26 cellular contexts compared by ENCODE assay signal in genomic region chr11:12523180-12523924, GRCh38.
DNase-seq lines count a peak whose midpoint lies in the region; ATAC-seq and TF ChIP-seq lines count a peak whose summit lies in the region.
"Had no signal": no experiment of that assay in that cellular context is flagged by ENCODE, and none has a peak within 500 bp of the region (broad histone marks: within the 10 kb centered on the region; RNA-seq: fewer than 3 reads in every experiment).

No MANE protein-coding gene starts in this region.

- H3K27ac Mint-ChIP-seq in stimulated activated memory B cell treated with anti-CD40 and anti-IgM and Interleukin-4, amounts not matched to agents 10 μg/mL and 1 μg/mL and 100 μg/mL, for 72 hours = no peak overlapping the region
- H3K27ac Mint-ChIP-seq: activated CD4-positive, alpha-beta memory T cell treated with anti-CD3 and anti-CD28 coated beads for 36 hours; CD8-positive, alpha-beta memory T cell; HFFc6; stimulated activated naive CD8-positive, alpha-beta T cell treated with anti-CD3 and anti-CD28 coated beads, Interleukin-15, amount 100 ng/mL, for 72 hours had no signal

- H3K9me3 Mint-ChIP-seq in stimulated activated memory B cell treated with anti-CD40 and anti-IgM and Interleukin-4, amounts not matched to agents 10 μg/mL and 1 μg/mL and 100 μg/mL, for 72 hours = no peaks in the 10 kb centered on the region
- H3K9me3 Mint-ChIP-seq: activated CD4-positive, alpha-beta memory T cell treated with anti-CD3 and anti-CD28 coated beads for 36 hours; CD8-positive, alpha-beta memory T cell; HFFc6; nephron progenitor cell; stimulated activated naive CD8-positive, alpha-beta T cell treated with anti-CD3 and anti-CD28 coated beads, Interleukin-15, amount 100 ng/mL, for 72 hours had no signal

- H3K36me3 ChIP-seq in right atrium auricular region (peaks cover 31% of the 10 kb centered on the region), cardiac muscle cell (no peaks in the 10 kb centered on the region), neuronal stem cell (replicated peaks in 1 of 2; ENCODE audit: control insufficient read depth in 2 of 2, insufficient read depth in 2 of 2, low read length in 2 of 2) (peaks cover 0 to 2% of the 10 kb centered on the region in 2 donors), esophagus squamous epithelium (peaks cover 0 to 27% (median 0%) of the 10 kb centered on the region in 3 donors)
- H3K36me3 ChIP-seq: right lobe of liver had no signal

- H3K27me3 Mint-ChIP-seq in stimulated activated memory B cell treated with anti-CD40 and anti-IgM and Interleukin-4, amounts not matched to agents 10 μg/mL and 1 μg/mL and 100 μg/mL, for 72 hours = no peaks in the 10 kb centered on the region
- H3K27me3 Mint-ChIP-seq: activated CD4-positive, alpha-beta memory T cell treated with anti-CD3 and anti-CD28 coated beads for 36 hours; stimulated activated naive CD8-positive, alpha-beta T cell treated with anti-CD3 and anti-CD28 coated beads, Interleukin-15, amount 100 ng/mL, for 72 hours had no signal

- H2AFZ ChIP-seq in neuronal stem cell (ENCODE audit: low read length) = no peak overlapping the region

- no peak overlapping the region for H3K4me3 Mint-ChIP-seq in stimulated activated memory B cell treated with anti-CD40 and anti-IgM and Interleukin-4, amounts not matched to agents 10 μg/mL and 1 μg/mL and 100 μg/mL, for 72 hours
- H3K4me3 Mint-ChIP-seq: activated CD4-positive, alpha-beta memory T cell treated with anti-CD3 and anti-CD28 coated beads for 36 hours; CD8-positive, alpha-beta memory T cell; HFFc6; nephron progenitor cell; stimulated activated naive CD8-positive, alpha-beta T cell treated with anti-CD3 and anti-CD28 coated beads, Interleukin-15, amount 100 ng/mL, for 72 hours had no signal

- ATAC-seq in Right ventricle myocardium inferior (peak; percentile 16), HG03521 (IDR thresholded peaks at IDR 0.05; ENCODE audit: unreplicated experiment) (no peak)
- ATAC-seq in stimulated activated memory B cell treated with anti-CD40 and anti-IgM and Interleukin-4, amounts not matched to agents 10 μg/mL and 1 μg/mL and 100 μg/mL, for 72 hours = no peak
- ATAC-seq: right lobe of liver; stimulated activated naive CD8-positive, alpha-beta T cell treated with anti-CD3 and anti-CD28 coated beads, Interleukin-15, amount 100 ng/mL, for 72 hours had no signal

- no peaks in the 10 kb centered on the region for H3K27me3 ChIP-seq in right atrium auricular region
- H3K27me3 ChIP-seq in cardiac muscle cell = no peaks in the 10 kb centered on the region
- peaks cover 0 to 5% (median 0%) of the 10 kb centered on the region in 3 experiments for H3K27me3 ChIP-seq in neuronal stem cell (ENCODE audit: control insufficient read depth in 3 of 3, insufficient read depth in 3 of 3, low read depth in 1 of 3, low read length in 3 of 3)
- H3K27me3 ChIP-seq in esophagus squamous epithelium = no peaks in the 10 kb centered on the region
- H3K27me3 ChIP-seq: pancreas, right lobe of liver, tibial nerve had no signal

- no peak overlapping the region for H3K18ac ChIP-seq in neuronal stem cell (ENCODE audit: low read length)

- TF ChIP-seq CTCF in right atrium auricular region (IDR thresholded peaks at IDR 0.05) = no peak
- TF ChIP-seq CTCF in cardiac muscle cell (IDR thresholded peaks at IDR 0.05; ENCODE audit: low read depth, low read length) = no peak
- TF ChIP-seq CTCF in esophagus squamous epithelium (IDR thresholded peaks at IDR 0.05) = no peak

- no peak overlapping the region for H2AK5ac ChIP-seq in neuronal stem cell (ENCODE audit: low read depth, low read length)

- no peak overlapping the region for H2BK120ac ChIP-seq in neuronal stem cell (ENCODE audit: low read depth, low read length)

- no peaks in the 10 kb centered on the region for H3K9me3 ChIP-seq in right atrium auricular region
- no peaks in the 10 kb centered on the region for H3K9me3 ChIP-seq in cardiac muscle cell (ENCODE audit: low read depth)
- H3K9me3 ChIP-seq in neuronal stem cell (replicated peaks in 1 of 2; ENCODE audit: control insufficient read depth in 2 of 2, insufficient read depth in 1 of 2, low read depth in 1 of 2, low read length in 2 of 2) = no peaks in the 10 kb centered on the region
- H3K9me3 ChIP-seq in esophagus squamous epithelium = no peaks in the 10 kb centered on the region
- H3K9me3 ChIP-seq: pancreas, right lobe of liver, tibial nerve had no signal

- intact Hi-C loops in Right ventricle myocardium inferior (cut with DNase I) (no loop called here), esophagus squamous epithelium (cut with DNase I) (no loop called here)

- no peak overlapping the region for H3K4ac ChIP-seq in neuronal stem cell (ENCODE audit: low read length)

- no peak overlapping the region for H3K9ac ChIP-seq in neuronal stem cell (ENCODE audit: low read depth, low read length, poor library complexity)

- TF ChIP-seq POLR2A in esophagus squamous epithelium (IDR thresholded peaks at IDR 0.05) = no peak

- no peak overlapping the region for H2BK12ac ChIP-seq in neuronal stem cell (ENCODE audit: low read length)

- H3K27ac ChIP-seq in right atrium auricular region (no peak overlapping the region), cardiac muscle cell (peak overlapping the region; percentile 77), neuronal stem cell (replicated peaks; ENCODE audit: low read length) (no peak overlapping the region), esophagus squamous epithelium (peak overlapping the region in 1 of 4 donors; percentile 6)
- H3K27ac ChIP-seq: epithelial cell of prostate, pancreas, right lobe of liver had no signal

- no peak overlapping the region for H3K23ac ChIP-seq in neuronal stem cell (ENCODE audit: low read depth, low read length, poor library complexity)

- H3K4me2 ChIP-seq in neuronal stem cell (ENCODE audit: insufficient read depth, low read length, poor library complexity, severe bottlenecking) = no peak overlapping the region

- H3K4me1 Mint-ChIP-seq in stimulated activated memory B cell treated with anti-CD40 and anti-IgM and Interleukin-4, amounts not matched to agents 10 μg/mL and 1 μg/mL and 100 μg/mL, for 72 hours = no peaks in the 10 kb centered on the region
- H3K4me1 Mint-ChIP-seq: CD8-positive, alpha-beta memory T cell; stimulated activated naive CD8-positive, alpha-beta T cell treated with anti-CD3 and anti-CD28 coated beads, Interleukin-15, amount 100 ng/mL, for 72 hours had no signal

- no peak for DNase-seq in Right ventricle myocardium inferior (ENCODE audit: missing footprints)
- no peak for DNase-seq in right atrium auricular region (ENCODE audit: low spot score)
- DNase-seq in cardiac muscle cell (ENCODE audit: low read depth in 1 of 2, low spot score in 1 of 2) = peak in 1 of 2 donors; percentile 9
- no peak for DNase-seq in neuronal stem cell (ENCODE audit: low spot score)
- no peak for DNase-seq in esophagus squamous epithelium (lab: John Stamatoyannopoulos, UW)
- DNase-seq in NCI-H2171 treated with DMSO at 0.1 percent for 48 hours (lab: John Stamatoyannopoulos, UW) = no peak
- DNase-seq: activated CD4-positive, alpha-beta memory T cell treated with anti-CD3 and anti-CD28 coated beads for 36 hours; activated effector memory CD4-positive, alpha-beta T cell treated with anti-CD3 and anti-CD28 coated beads, Interleukin-2, amount 50 U/mL, for 16 hours; CD8-positive, alpha-beta memory T cell; foreskin melanocyte; HFFc6; hypothalamus; KBM-7; MM.1S; NCI-H2171; NCI-H524 treated with DMSO at 0.1 percent for 48 hours; nephron progenitor cell; pancreas; right lobe of liver; stimulated activated CD4-positive, alpha-beta T cell treated with anti-CD3 and anti-CD28 coated beads, Interleukin-15, amount 100 ng/mL, for 24 hours; stimulated activated naive CD8-positive, alpha-beta T cell treated with anti-CD3 and anti-CD28 coated beads, Interleukin-15, amount 100 ng/mL, for 72 hours; T1000 had no signal

- no peaks in the 10 kb centered on the region for H3K36me3 Mint-ChIP-seq in stimulated activated memory B cell treated with anti-CD40 and anti-IgM and Interleukin-4, amounts not matched to agents 10 μg/mL and 1 μg/mL and 100 μg/mL, for 72 hours
- H3K36me3 Mint-ChIP-seq: activated CD4-positive, alpha-beta memory T cell treated with anti-CD3 and anti-CD28 coated beads for 36 hours; CD8-positive, alpha-beta memory T cell had no signal

- WGBS in neuronal stem cell (ENCODE audit: extremely low coverage in 2 of 2, insufficient read length in 2 of 2, insufficient replicate concordance in 1 of 2), 2 donors = no CpG with 5 or more reads among the region's 9 CpGs
- WGBS in esophagus squamous epithelium, 2 donors = 87 to 93% methylated on average over 7 to 8 of the region's 9 CpGs

- H3K14ac ChIP-seq in neuronal stem cell (ENCODE audit: low read length) = peak overlapping the region; percentile 23

- no peak overlapping the region for H4K8ac ChIP-seq in neuronal stem cell (ENCODE audit: low read depth, low read length)

- no peak overlapping the region for H2BK15ac ChIP-seq in neuronal stem cell (ENCODE audit: low read length)

- H3K4me3 ChIP-seq in right atrium auricular region (no peak overlapping the region), cardiac muscle cell (no peak overlapping the region), neuronal stem cell (ENCODE audit: low read length in 2 of 2) (no peak overlapping the region), esophagus squamous epithelium (no peak overlapping the region)
- H3K4me3 ChIP-seq: pancreas, right lobe of liver, tibial nerve had no signal

- no peak overlapping the region for H4K91ac ChIP-seq in neuronal stem cell (ENCODE audit: low read depth, low read length, poor library complexity)

- no peaks in the 10 kb centered on the region for H3K79me1 ChIP-seq in neuronal stem cell (ENCODE audit: low read depth, low read length)

- H3K4me1 ChIP-seq in right atrium auricular region = peaks cover 0 to 11% of the 10 kb centered on the region in 2 donors
- peaks cover 11% of the 10 kb centered on the region for H3K4me1 ChIP-seq in cardiac muscle cell (ENCODE audit: low read depth)
- H3K4me1 ChIP-seq in neuronal stem cell (ENCODE audit: control insufficient read depth in 2 of 2, insufficient read depth in 1 of 2, low read depth in 1 of 2, low read length in 2 of 2) = peaks cover 0 to 6% of the 10 kb centered on the region in 2 donors
- peaks cover 0 to 33% (median 5%) of the 10 kb centered on the region in 3 donors for H3K4me1 ChIP-seq in esophagus squamous epithelium
- H3K4me1 ChIP-seq: pancreas, right lobe of liver had no signal

- no peak overlapping the region for H2BK5ac ChIP-seq in neuronal stem cell (ENCODE audit: low read length)
